Comparison of ENCODE assay signal across 17 cellular contexts in genomic region chr3:86837871-86838270, GRCh38.
DNase-seq lines count a peak whose midpoint lies in the region; TF ChIP-seq lines count a peak whose summit lies in the region.
"Had no signal": no experiment of that assay in that cellular context is flagged by ENCODE, and none has a peak within 500 bp of the region (broad histone marks: within the 10 kb centered on the region; RNA-seq: fewer than 3 reads in every experiment).

No MANE protein-coding gene starts in this region.

- 90% methylated on average over 1 of the region's 1 CpG for WGBS in suprapubic skin

- H2AFZ ChIP-seq in ACC112 (ENCODE audit: low read length, unreplicated experiment) = peak overlapping the region; percentile 95
- H2AFZ ChIP-seq: PC-9 had no signal

- DNase-seq in LHCN-M2 (ENCODE audit: low read depth) (peak; percentile 42), choroid plexus epithelial cell (ENCODE audit: low read depth) (peak; percentile 65), foreskin fibroblast (peak; percentile 21 to 56), suprapubic skin (ENCODE audit: low spot score in 2 of 2) (no peak), NCI-H1436 (lab: John Stamatoyannopoulos, UW) (no peak), NCI-H748 treated with DMSO at 0.1 percent for 48 hours (lab: John Stamatoyannopoulos, UW) (no peak)
- DNase-seq in activated naive CD4-positive, alpha-beta T cell treated with Interleukin-2 at 50 U/mL for 16 hours = no peak
- DNase-seq: C1 segment of cervical spinal cord, DMS79 treated with DMSO at 0.1 percent for 48 hours, KG1, NCI-H1105 treated with DMSO at 0.1 percent for 48 hours, NCI-H1930, NCI-H2171, NCI-H82, PC-9 had no signal

- H3K36me3 ChIP-seq in ACC112 (ENCODE audit: insufficient read depth, low read length) (no peaks in the 10 kb centered on the region), suprapubic skin (no peaks in the 10 kb centered on the region)

- H3K27me3 ChIP-seq in ACC112 (ENCODE audit: insufficient read depth, low read length) = no peaks in the 10 kb centered on the region
- H3K27me3 ChIP-seq in suprapubic skin = no peaks in the 10 kb centered on the region

- H3K27ac ChIP-seq in ACC112 (ENCODE audit: low read depth, low read length) = 0 out of 2 replicates have a peak overlapping the region, but pooled peaks have one; percentile 18
- H3K27ac ChIP-seq in suprapubic skin = no peak overlapping the region
- H3K27ac ChIP-seq: A549, PC-9 had no signal

- H3K4me1 ChIP-seq in ACC112 (ENCODE audit: control insufficient read depth, insufficient read depth, low read length, unreplicated experiment) (no peaks in the 10 kb centered on the region), suprapubic skin (no peaks in the 10 kb centered on the region)
- H3K4me1 ChIP-seq: A549 had no signal

- no peak for TF ChIP-seq POLR2A in suprapubic skin (IDR thresholded peaks at IDR 0.05)

- no peaks in the 10 kb centered on the region for H3K9me3 ChIP-seq in suprapubic skin
- H3K9me3 ChIP-seq: A549 had no signal

- no peaks in the 10 kb centered on the region for H3K79me2 ChIP-seq in ACC112 (ENCODE audit: control insufficient read depth, insufficient read depth, low read length, unreplicated experiment)

- H3K4me3 ChIP-seq in ACC112 (ENCODE audit: low read depth, low read length) (no peak overlapping the region), choroid plexus epithelial cell (ENCODE audit: low read depth, low read length) (no peak overlapping the region), foreskin fibroblast (ENCODE audit: low read depth in 1 of 2, low read length in 2 of 2) (no peak overlapping the region), suprapubic skin (no peak overlapping the region)
- H3K4me3 ChIP-seq: A549, PC-9 had no signal

- no peak for TF ChIP-seq EP300 in suprapubic skin (IDR thresholded peaks at IDR 0.05)

- TF ChIP-seq CTCF in choroid plexus epithelial cell (conservative IDR thresholded peaks at IDR 0.05; ENCODE audit: low read depth, low read length) = no peak
- no peak for TF ChIP-seq CTCF in foreskin fibroblast (IDR thresholded peaks at IDR 0.05; ENCODE audit: low read depth, low read length)
- TF ChIP-seq CTCF in suprapubic skin (IDR thresholded peaks at IDR 0.05) = no peak

Comparison
In these comparisons a context has a peak if more than half of its experiments do, and no peak if none do; other contexts are left out.
1. DNase-seq: peak in LHCN-M2 (single experiment), choroid plexus epithelial cell (single experiment) and foreskin fibroblast (2 of 2); none in activated naive CD4-positive, alpha-beta T cell treated with Interleukin-2 at 50 U/mL for 16 hours (single experiment), suprapubic skin (0 of 2), NCI-H1436 (single experiment) and NCI-H748 treated with DMSO at 0.1 percent for 48 hours (single experiment).